Comparison of ENCODE assay signal across 8 cellular contexts in the genomic region with DNA sequence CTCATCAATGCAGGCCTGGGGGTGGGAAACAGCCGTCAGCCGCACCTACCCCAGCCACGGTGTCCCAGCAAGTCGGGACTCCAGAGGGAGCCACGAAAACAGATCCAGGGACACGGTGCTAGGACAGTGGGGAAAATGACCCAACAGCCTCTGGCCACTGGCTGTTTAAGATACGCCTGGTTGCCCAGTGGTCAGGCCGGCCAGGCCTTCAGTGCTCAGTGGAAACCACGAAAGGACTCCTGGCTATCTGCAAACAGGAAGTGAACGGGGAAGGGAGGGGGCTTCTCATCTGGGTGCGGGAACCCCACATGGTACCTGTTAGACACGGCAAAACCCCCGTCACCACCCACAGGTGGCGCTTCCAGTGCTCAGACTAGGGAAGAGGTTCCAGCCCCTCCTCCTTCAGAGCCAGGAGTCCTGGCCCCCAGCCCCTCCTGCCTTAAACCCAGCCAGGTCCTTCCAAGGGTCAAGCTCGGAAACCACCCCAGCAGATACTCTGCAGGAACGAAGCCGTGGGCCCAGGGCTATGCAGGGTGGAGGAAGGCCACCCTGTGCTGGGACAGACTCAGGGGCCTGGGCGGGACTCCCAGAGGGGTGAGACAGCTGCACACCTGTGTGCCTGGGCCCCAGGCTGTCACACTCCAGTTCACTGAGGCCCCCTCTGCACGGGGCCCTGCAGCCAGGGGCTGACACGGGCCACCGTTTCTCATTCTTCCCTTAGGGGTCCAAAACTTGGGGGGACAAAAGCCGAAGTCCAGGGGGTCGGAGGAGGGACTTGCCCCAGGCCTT. TPM values are rescaled to one million over a fixed set of nuclear protein-coding genes. Genes with fewer than 3 reads are reported as not detected.
DNase-seq lines count a peak whose midpoint lies in the region; ATAC-seq, FAIRE-seq and TF ChIP-seq lines count a peak whose summit lies in the region.

No MANE protein-coding gene starts in this region.

- no peaks in the 10 kb centered on the region for H3K27me3 Mint-ChIP-seq in T-helper 2 cell treated with Interferon-gamma antibody and Interleukin-4, amounts not matched to agents 5 μg/mL and 100 μg/mL, for 36 hours (ENCODE audit: low read depth)

- 0 out of 4 replicates have a peak overlapping the region, but pooled peaks of 1 of the 2 experiments have one; percentile 1 for H3K4me2 ChIP-seq in H1 (ENCODE audit: insufficient read depth in 1 of 2, low read depth in 2 of 2, low read length in 2 of 2)

- TF ChIP-seq POLR2A in H1 (IDR thresholded peaks at IDR 0.05; ENCODE audit: control extremely low read depth in 1 of 2, low read depth in 2 of 2, low read length in 2 of 2): no peak
- TF ChIP-seq POLR2A in uterus (IDR thresholded peaks at IDR 0.05): no peak

- no peak for ATAC-seq in Right ventricle myocardium inferior
- no peak for ATAC-seq in left cardiac atrium
- no peak for ATAC-seq in HG02840 (IDR thresholded peaks at IDR 0.05; ENCODE audit: low FRiP score, unreplicated experiment)

- H3K23ac ChIP-seq in H1 (ENCODE audit: insufficient read length): no peak overlapping the region

- H3K36me3 Mint-ChIP-seq in T-helper 2 cell treated with Interferon-gamma antibody and Interleukin-4, amounts not matched to agents 5 μg/mL and 100 μg/mL, for 36 hours (ENCODE audit: low read depth): peaks cover 29% of the 10 kb centered on the region

- H3K23me2 ChIP-seq in H1 (ENCODE audit: low read depth, low read length): peaks cover 15% of the 10 kb centered on the region; the same call in 1 of the 2 replicates

- no peak overlapping the region; the same call in none of the 2 replicates for H3K18ac ChIP-seq in H1 (ENCODE audit: extremely low read depth, low read length)

- H4K8ac ChIP-seq in H1 (ENCODE audit: extremely low read depth, insufficient read depth, low read length): peak overlapping the region; percentile 84

- CTCF ChIA-PET in H1 (lab: Charles Lee; ENCODE audit: partially characterized antibody): interaction anchor here (0.9 to 3.7 kb wide), 4 partner anchors 20 to 24 kb away, joined by 3 to 15 read pairs (median 4); no protein-coding TSS in a partner anchor

- no peak for FAIRE-seq in H1 (lab: Jason Lieb, UNC)

- 0 out of 2 replicates have a peak overlapping the region, but pooled peaks have one; percentile 65 for H2AK5ac ChIP-seq in H1 (ENCODE audit: low read depth, low read length)

- H3K27ac Mint-ChIP-seq in T-helper 2 cell treated with Interferon-gamma antibody and Interleukin-4, amounts not matched to agents 5 μg/mL and 100 μg/mL, for 36 hours: no peak overlapping the region

- H3K9ac ChIP-seq in H1 (replicated peaks in 1 of 4; ENCODE audit: extremely low read depth in 1 of 4, low read depth in 3 of 4, low read length in 3 of 4): peak overlapping the region in 1 of 4 experiments; percentile 34; a peak in 2 of 7 replicates

- H3K9me3 ChIP-seq in H1 (ENCODE audit: insufficient read depth in 2 of 2, low read depth in 1 of 2, low read length in 1 of 2) (no peaks in the 10 kb centered on the region), muscle layer of duodenum (ENCODE audit: control insufficient read depth in 1 of 2, low read length in 2 of 2) (no peaks in the 10 kb centered on the region), uterus (no peaks in the 10 kb centered on the region)

- 0 out of 2 replicates have a peak overlapping the region, but pooled peaks have one; percentile 27 for H2BK12ac ChIP-seq in H1 (ENCODE audit: low read depth, low read length)

- H4K20me1 ChIP-seq in H1 (replicated peaks in 1 of 2; ENCODE audit: control insufficient read depth in 1 of 2, insufficient read depth in 2 of 2, low read length in 2 of 2): peaks cover 20 to 31% of the 10 kb centered on the region in 2 experiments

- no peaks in the 10 kb centered on the region for H3K9me3 Mint-ChIP-seq in T-helper 2 cell treated with Interferon-gamma antibody and Interleukin-4, amounts not matched to agents 5 μg/mL and 100 μg/mL, for 36 hours

- no peak overlapping the region for H3K4me3 Mint-ChIP-seq in T-helper 2 cell treated with Interferon-gamma antibody and Interleukin-4, amounts not matched to agents 5 μg/mL and 100 μg/mL, for 36 hours

- no peak overlapping the region for H2BK120ac ChIP-seq in H1 (replicated peaks; ENCODE audit: low read depth, low read length)

- no peak overlapping the region for H3K56ac ChIP-seq in H1 (replicated peaks; ENCODE audit: insufficient read length, low read depth, low read length)

- intact Hi-C loops in Right ventricle myocardium inferior (cut with DNase I): loop anchor here (2.0 kb wide), 2 partner anchors 26 to 50 kb away; partner anchors contain the start of gene RDH13
- intact Hi-C loops in left cardiac atrium (cut with DNase I): no loop called here
- intact Hi-C loops in uterus (cut with DNase I; ENCODE audit: low total_unique reads): loop anchor here (10.0 kb wide), 1 partner anchor 532 kb away; the partner anchor contains the start of genes CCDC106, ZNF580 and ZNF581

- POLR2A ChIA-PET in H1 (lab: Charles Lee; ENCODE audit: partially characterized antibody): interaction anchor here (0.6 to 6.4 kb wide), 4 partner anchors 8 to 25 kb away, joined by 3 to 72 read pairs (median 4); no protein-coding TSS in a partner anchor

- WGBS in H1 (ENCODE audit: extremely low coverage in 1 of 2, insufficient coverage in 1 of 2, insufficient read length in 1 of 2, insufficient replicate concordance in 2 of 2, low coverage in 1 of 2, low lambda C conversion rate in 2 of 2, missing lambda C conversion rate in 1 of 2), 2 experiments: 90% methylated on average over 21 of the region's 23 CpGs; no CpG with 5 or more reads in 1 of the 2 experiments

- no peak; a peak in 1 of 4 replicates for TF ChIP-seq RAD21 in H1 (IDR thresholded peaks at IDR 0.05 in 1 of 2, conservative IDR thresholded peaks at IDR 0.05 in 1 of 2; ENCODE audit: low read depth in 2 of 2, low read length in 2 of 2)

- no peak overlapping the region for H2BK15ac ChIP-seq in H1 (ENCODE audit: low read length)

- no peak overlapping the region for H3K14ac ChIP-seq in H1 (ENCODE audit: insufficient read length)

- H3K27ac ChIP-seq in H1 (ENCODE audit: low read depth, low read length) (peak overlapping the region; percentile 57), muscle layer of duodenum (ENCODE audit: low read length) (peak overlapping the region; percentile 85), uterus (peak overlapping the region; percentile 97 to 100)

- no peak overlapping the region for H2BK20ac ChIP-seq in H1 (ENCODE audit: low read length)

- H3K27me3 ChIP-seq in H1 (replicated peaks in 1 of 4; ENCODE audit: control insufficient read depth in 3 of 4, extremely low read depth in 1 of 4, insufficient read depth in 3 of 4, low read length in 3 of 4): no peaks in the 10 kb centered on the region
- no peaks in the 10 kb centered on the region for H3K27me3 ChIP-seq in muscle layer of duodenum (ENCODE audit: low read depth, low read length)
- no peaks in the 10 kb centered on the region for H3K27me3 ChIP-seq in uterus

- H3K36me3 ChIP-seq in H1 (ENCODE audit: control insufficient read depth in 2 of 4, insufficient read depth in 4 of 4, low read length in 3 of 4) (peaks cover 0 to 4% (median 0%) of the 10 kb centered on the region in 4 experiments; a peak in 1 of 8 replicates), muscle layer of duodenum (ENCODE audit: control insufficient read depth in 1 of 2, insufficient read depth in 2 of 2, low read length in 2 of 2) (peaks cover 0 to 16% of the 10 kb centered on the region in 2 donors), uterus (no peaks in the 10 kb centered on the region)

- H3K4ac ChIP-seq in H1 (replicated peaks; ENCODE audit: insufficient read length, low read depth, low read length): no peak overlapping the region

- TF ChIP-seq EP300 in H1 (IDR thresholded peaks at IDR 0.05; ENCODE audit: borderline replicate concordance in 1 of 2, low read depth in 2 of 2, low read length in 2 of 2): no peak

- H2BK5ac ChIP-seq in H1 (ENCODE audit: low read depth, low read length): 0 out of 2 replicates have a peak overlapping the region, but pooled peaks have one; percentile 52

- DNase-seq in Right ventricle myocardium inferior (ENCODE audit: missing footprints) (peak; percentile 53), left cardiac atrium (no peak), H1 (ENCODE audit: low read depth in 1 of 2, low spot score in 2 of 2) (no peak), uterus (peak; percentile 42 to 47), hippocampal formation (lab: John Stamatoyannopoulos, UW) (no peak)
- no peak for DNase-seq in T-helper 2 cell treated with Interferon-gamma antibody and Interleukin-4, amounts not matched to agents 5 μg/mL and 100 μg/mL, for 36 hours (ENCODE audit: low spot score)

- H2AFZ ChIP-seq in H1 (ENCODE audit: low read length): no peak overlapping the region

- H3K4me1 ChIP-seq in H1 (replicated peaks in 1 of 4; ENCODE audit: control insufficient read depth in 3 of 4, insufficient read depth in 4 of 4, low read length in 3 of 4) (peaks cover 0 to 20% (median 14%) of the 10 kb centered on the region in 4 experiments; a peak in 5 of 7 replicates), muscle layer of duodenum (ENCODE audit: control insufficient read depth in 1 of 2, insufficient read depth in 2 of 2, low read length in 2 of 2) (peaks cover 11 to 54% of the 10 kb centered on the region in 2 donors), uterus (peaks cover 13 to 38% of the 10 kb centered on the region in 2 donors)

- peaks cover 18% of the 10 kb centered on the region for H3K4me1 Mint-ChIP-seq in T-helper 2 cell treated with Interferon-gamma antibody and Interleukin-4, amounts not matched to agents 5 μg/mL and 100 μg/mL, for 36 hours (ENCODE audit: low read depth)

- H3K79me1 ChIP-seq in H1 (ENCODE audit: low read depth, low read length): peaks cover 35% of the 10 kb centered on the region

- H4K91ac ChIP-seq in H1 (replicated peaks; ENCODE audit: insufficient read length, low read length): no peak overlapping the region

- no peak overlapping the region for H4K5ac ChIP-seq in H1 (ENCODE audit: insufficient read length, low read depth, low read length)

- H3K4me3 ChIP-seq in H1 (ENCODE audit: extremely low read depth in 1 of 4, insufficient read depth in 2 of 4, low read depth in 3 of 4, low read length in 4 of 4): no peak overlapping the region
- H3K4me3 ChIP-seq in muscle layer of duodenum (ENCODE audit: low read depth in 1 of 2, low read length in 2 of 2): peak overlapping the region in 1 of 2 donors; percentile 97
- H3K4me3 ChIP-seq in uterus: peak overlapping the region; percentile 21 to 24

- peak; percentile 15 to 47 (median 41); a peak in 2 of 4 replicates for TF ChIP-seq CTCF in H1 (IDR thresholded peaks at IDR 0.05; ENCODE audit: control extremely low read depth in 1 of 3, insufficient read depth in 1 of 3, low read depth in 1 of 3, low read length in 3 of 3)
- no peak for TF ChIP-seq CTCF in uterus (IDR thresholded peaks at IDR 0.05)

- H3K79me2 ChIP-seq in H1 (ENCODE audit: control insufficient read depth in 1 of 2, insufficient read depth in 2 of 2, low read length in 2 of 2): peaks cover 0 to 33% of the 10 kb centered on the region in 2 experiments; a peak in 2 of 4 replicates

RNA-seq across cellular contexts. Expression of gene PPP1R12C, which starts 4.5 kb away (rescaled TPM):
- total RNA-seq in Right ventricle myocardium inferior (140 TPM), left cardiac atrium (100 to 1,000 TPM; 117 to 193 TPM), uterus (100 to 1,000 TPM in 2 of 4 donors, 10 to 100 TPM in 2; 43.5 to 288 (median 116) TPM)
- 71.5 and 88.8 TPM in 2 replicates for total RNA-seq in H1 (2021; fragmentation: NEBNext Ultra II Directional; extraction: Animal tissue kit (Norgen Biotek cat#: 25700))
- polyA plus RNA-seq in H1 (2011; rRNA removed): 31.7 and 49.5 TPM in 2 replicates
- polyA plus RNA-seq in H1 (2011; cell fraction: cytosol; rRNA removed): 56.3 TPM
- 230 TPM for polyA plus RNA-seq in H1 (2011; cell fraction: nucleus; rRNA removed)
- 62.6 to 73.1 TPM (median 72.1 TPM) in 4 replicates for polyA plus RNA-seq in H1 (2012, experiment 1 of 2)
- 47.9 TPM for polyA plus RNA-seq in H1 (2012, experiment 2 of 2)
- polyA plus RNA-seq in H1 (2013, experiment 1 of 2): 59.9 TPM
- polyA plus RNA-seq in H1 (2013, experiment 2 of 2): 53.5 TPM
- polyA minus RNA-seq in H1 (2011; rRNA and poly(A)+ RNA removed): 12.3 and 14.2 TPM in 2 replicates
- 25.6 TPM for polyA minus RNA-seq in H1 (2011; cell fraction: cytosol; rRNA and poly(A)+ RNA removed)
- 48.5 TPM for polyA minus RNA-seq in H1 (2011; cell fraction: nucleus; rRNA and poly(A)+ RNA removed)

RNA-seq across cellular contexts. Expression of gene TNNT1, which starts 36.0 kb away (rescaled TPM):
- total RNA-seq in Right ventricle myocardium inferior (66.0 TPM), left cardiac atrium (10 to 100 TPM; 13.7 to 25.6 TPM), uterus (1 to 10 TPM in 2 of 4 donors, not detected in 2; 2.5 to 9.3 TPM)
- total RNA-seq in H1 (2021; fragmentation: NEBNext Ultra II Directional; extraction: Animal tissue kit (Norgen Biotek cat#: 25700)): 107 and 115 TPM in 2 replicates
- 69.6 and 97.9 TPM in 2 replicates for polyA plus RNA-seq in H1 (2011; rRNA removed)
- 164 TPM for polyA plus RNA-seq in H1 (2011; cell fraction: cytosol; rRNA removed)
- polyA plus RNA-seq in H1 (2011; cell fraction: nucleus; rRNA removed): 90.2 TPM
- polyA plus RNA-seq in H1 (2012, experiment 1 of 2): 112 to 203 TPM (median 168 TPM) in 4 replicates
- polyA plus RNA-seq in H1 (2012, experiment 2 of 2): 169 TPM
- polyA plus RNA-seq in H1 (2013, experiment 1 of 2): 121 TPM
- polyA plus RNA-seq in H1 (2013, experiment 2 of 2): 121 TPM
- polyA minus RNA-seq in H1 (2011; rRNA and poly(A)+ RNA removed): 11.5 and 12.7 TPM in 2 replicates
- 25.4 TPM for polyA minus RNA-seq in H1 (2011; cell fraction: cytosol; rRNA and poly(A)+ RNA removed)
- 20.5 TPM for polyA minus RNA-seq in H1 (2011; cell fraction: nucleus; rRNA and poly(A)+ RNA removed)

RNA-seq across cellular contexts. Expression of gene EPS8L1, which starts 37.3 kb away (rescaled TPM):
- total RNA-seq in Right ventricle myocardium inferior (1.9 TPM), left cardiac atrium (1 to 10 TPM; 2.2 to 3.7 TPM), uterus (10 to 100 TPM in 1 of 4 donors, 1 to 10 TPM in 2, not detected in 1; 4.2 to 22.4 (median 5.6) TPM)
- total RNA-seq in H1 (2021; fragmentation: NEBNext Ultra II Directional; extraction: Animal tissue kit (Norgen Biotek cat#: 25700)): 30.2 and 37.0 TPM in 2 replicates
- polyA plus RNA-seq in H1 (2011; rRNA removed): 19.8 and 33.6 TPM in 2 replicates
- polyA plus RNA-seq in H1 (2011; cell fraction: cytosol; rRNA removed): 40.0 TPM
- 100 TPM for polyA plus RNA-seq in H1 (2011; cell fraction: nucleus; rRNA removed)
- polyA plus RNA-seq in H1 (2012, experiment 1 of 2): 33.6 to 63.1 TPM (median 56.4 TPM) in 4 replicates
- polyA plus RNA-seq in H1 (2012, experiment 2 of 2): 37.3 TPM
- 21.4 TPM for polyA plus RNA-seq in H1 (2013, experiment 1 of 2)
- 19.2 TPM for polyA plus RNA-seq in H1 (2013, experiment 2 of 2)
- 21.6 and 24.3 TPM in 2 replicates for polyA minus RNA-seq in H1 (2011; rRNA and poly(A)+ RNA removed)
- 31.6 TPM for polyA minus RNA-seq in H1 (2011; cell fraction: cytosol; rRNA and poly(A)+ RNA removed)
- polyA minus RNA-seq in H1 (2011; cell fraction: nucleus; rRNA and poly(A)+ RNA removed): 27.3 TPM

RNA-seq across cellular contexts. Expression of gene TNNI3, which starts 44.6 kb away (rescaled TPM):
- 4,708 TPM for total RNA-seq in Right ventricle myocardium inferior
- total RNA-seq in left cardiac atrium: 1,000 to 10,000 TPM; 1,897 to 2,132 TPM
- total RNA-seq in H1 (2021; fragmentation: NEBNext Ultra II Directional; extraction: Animal tissue kit (Norgen Biotek cat#: 25700)): 16.6 and 16.9 TPM in 2 replicates
- polyA plus RNA-seq in H1 (2011; rRNA removed): 56.0 and 67.9 TPM in 2 replicates
- 60.1 TPM for polyA plus RNA-seq in H1 (2011; cell fraction: cytosol; rRNA removed)
- 34.8 TPM for polyA plus RNA-seq in H1 (2011; cell fraction: nucleus; rRNA removed)
- 29.4 to 46.2 TPM (median 42.5 TPM) in 4 replicates for polyA plus RNA-seq in H1 (2012, experiment 1 of 2)
- 33.8 TPM for polyA plus RNA-seq in H1 (2012, experiment 2 of 2)
- 59.4 TPM for polyA plus RNA-seq in H1 (2013, experiment 1 of 2)
- 58.0 TPM for polyA plus RNA-seq in H1 (2013, experiment 2 of 2)
- polyA minus RNA-seq in H1 (2011; rRNA and poly(A)+ RNA removed): 1.8 and 3.7 TPM in 2 replicates
- 9.2 TPM for polyA minus RNA-seq in H1 (2011; cell fraction: cytosol; rRNA and poly(A)+ RNA removed)
- 7.5 TPM for polyA minus RNA-seq in H1 (2011; cell fraction: nucleus; rRNA and poly(A)+ RNA removed)
- total RNA-seq in uterus: 1 to 10 TPM in 1 of 4 donors, under 1 TPM in 1, not detected in 2; 0.55 to 3.3 TPM

RNA-seq across cellular contexts. Expression of gene RDH13, which starts 50.0 kb away (rescaled TPM):
- 47.8 TPM for total RNA-seq in Right ventricle myocardium inferior
- 10 to 100 TPM; 33.9 to 41.1 TPM for total RNA-seq in left cardiac atrium
- total RNA-seq in H1 (2021; fragmentation: NEBNext Ultra II Directional; extraction: Animal tissue kit (Norgen Biotek cat#: 25700)): 29.4 and 31.5 TPM in 2 replicates
- polyA plus RNA-seq in H1 (2011; rRNA removed): 15.9 and 20.5 TPM in 2 replicates
- 17.2 TPM for polyA plus RNA-seq in H1 (2011; cell fraction: cytosol; rRNA removed)
- polyA plus RNA-seq in H1 (2011; cell fraction: nucleus; rRNA removed): 41.2 TPM
- polyA plus RNA-seq in H1 (2012, experiment 1 of 2): 20.1 to 26.0 TPM (median 24.4 TPM) in 4 replicates
- 16.8 TPM for polyA plus RNA-seq in H1 (2012, experiment 2 of 2)
- polyA plus RNA-seq in H1 (2013, experiment 1 of 2): 15.7 TPM
- polyA plus RNA-seq in H1 (2013, experiment 2 of 2): 14.9 TPM
- polyA minus RNA-seq in H1 (2011; rRNA and poly(A)+ RNA removed): 22.0 and 25.7 TPM in 2 replicates
- polyA minus RNA-seq in H1 (2011; cell fraction: cytosol; rRNA and poly(A)+ RNA removed): 18.3 TPM
- polyA minus RNA-seq in H1 (2011; cell fraction: nucleus; rRNA and poly(A)+ RNA removed): 27.8 TPM
- 10 to 100 TPM in 3 of 4 donors, 1 to 10 TPM in 1; 2.6 to 48.7 (median 17.1) TPM for total RNA-seq in uterus

Comparison
In these comparisons a context has a peak if more than half of its experiments do, and no peak if none do; other contexts are left out.
1. DNase-seq: peak in Right ventricle myocardium inferior (single experiment) and uterus (2 of 2); none in left cardiac atrium (single experiment), H1 (0 of 2), hippocampal formation (0 of 2) and T-helper 2 cell treated with Interferon-gamma antibody and Interleukin-4, amounts not matched to agents 5 μg/mL and 100 μg/mL, for 36 hours (single experiment).
2. intact Hi-C loops: an anchor here in Right ventricle myocardium inferior (2.0 kb wide) and uterus (10.0 kb wide); none called in left cardiac atrium.
3. H3K4me3 ChIP-seq: peak in uterus (2 of 2); none in H1 (0 of 4).
4. CTCF ChIP-seq: peak in H1 (3 of 3); none in uterus (0 of 4).
5. Peak in every context shown above with its lines, with median percentiles within 50 percentile points of each other: H3K27ac ChIP-seq.